ENCODE assay signal across 8 cellular contexts in the genomic region with DNA sequence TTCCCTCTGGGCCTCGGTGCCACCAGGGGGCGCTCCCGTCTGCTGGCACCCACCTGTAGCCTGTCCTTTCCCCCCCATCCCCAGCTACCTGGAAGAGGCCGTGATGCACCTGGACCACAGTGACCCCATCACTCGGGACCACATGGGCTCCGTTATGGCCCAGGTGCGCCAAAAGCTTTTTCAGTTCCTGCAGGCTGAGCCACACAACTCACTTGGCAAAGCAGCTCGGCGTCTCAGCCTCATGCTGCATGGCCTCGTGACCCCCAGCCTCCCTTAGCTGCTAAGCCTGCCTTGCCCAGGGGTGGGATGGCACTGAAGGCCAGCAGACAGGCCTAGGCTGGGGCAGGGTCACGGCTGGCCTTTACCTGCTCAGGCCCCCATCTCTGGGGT. TPM values are rescaled to one million over a fixed set of nuclear protein-coding genes. Genes with fewer than 3 reads are reported as not detected.
A peak's percentile ranks its signal among the peaks of the same experiment; 100 is the strongest.
DNase-seq lines count a peak whose midpoint lies in the region; ATAC-seq and TF ChIP-seq lines count a peak whose summit lies in the region.

No MANE protein-coding gene starts in this region.

- no peak overlapping the region for H4K5ac ChIP-seq in IMR-90 (ENCODE audit: low read depth, low read length)

- H3K9ac ChIP-seq in IMR-90 (ENCODE audit: low read depth, low read length): no peak overlapping the region

- dilution Hi-C loops in IMR-90 (cut with HindIII; ENCODE audit: low sequenced_read_pairs, unreplicated experiment): no loop called here

- H3K23ac ChIP-seq in IMR-90 (ENCODE audit: low read depth, low read length): no peak overlapping the region

- H3K27ac ChIP-seq in IMR-90 (ENCODE audit: insufficient read depth, low read length) (no peak overlapping the region), brain microvascular endothelial cell (no peak overlapping the region)

- TF ChIP-seq RAD21 in IMR-90 (IDR thresholded peaks at IDR 0.05; ENCODE audit: low read length): peak; percentile 74

- no peak for TF ChIP-seq POLR2A in IMR-90 (IDR thresholded peaks at IDR 0.05; ENCODE audit: low read depth, low read length)

- no peaks in the 10 kb centered on the region for H3K9me3 ChIP-seq in IMR-90 (ENCODE audit: control insufficient read depth, insufficient read depth, low read length)

- BruUV-seq in IMR-90 (replicated peaks; lab: Mats Ljungman, UMichigan): no TSS peak

- no peak overlapping the region for H2BK5ac ChIP-seq in IMR-90 (ENCODE audit: low read depth, low read length, poor library complexity, severe bottlenecking)

- H3K4me2 ChIP-seq in IMR-90 (ENCODE audit: low read depth, low read length): no peak overlapping the region

- TF ChIP-seq CTCF in IMR-90 (conservative IDR thresholded peaks at IDR 0.05; ENCODE audit: low read depth, low read length): peak; percentile 77
- TF ChIP-seq CTCF in WI38 (IDR thresholded peaks at IDR 0.05; ENCODE audit: low read depth, low read length): peak; percentile 85
- peak; percentile 92 for TF ChIP-seq CTCF in brain microvascular endothelial cell (IDR thresholded peaks at IDR 0.05; ENCODE audit: low read depth, low read length, missing control alignments)

- no peaks in the 10 kb centered on the region for H3K9me1 ChIP-seq in IMR-90 (ENCODE audit: insufficient read depth, low read length)

- ATAC-seq in IMR-90 (ENCODE audit: low read depth) (peak; percentile 30), left colon (peak; percentile 66), GM21529 (IDR thresholded peaks at IDR 0.05; ENCODE audit: unreplicated experiment) (no peak)

- no peak overlapping the region for H3K4ac ChIP-seq in IMR-90 (ENCODE audit: low read depth, low read length)

- peaks cover 0 to 5% of the 10 kb centered on the region in 2 experiments; a peak in 2 of 4 replicates for H3K79me1 ChIP-seq in IMR-90 (ENCODE audit: low read depth in 1 of 2, low read length in 2 of 2)

- peak overlapping the region; percentile 86 for H2AK9ac ChIP-seq in IMR-90 (replicated peaks; ENCODE audit: low read depth, low read length, poor library complexity)

- no peak overlapping the region for H3K14ac ChIP-seq in IMR-90 (replicated peaks; ENCODE audit: low read depth, low read length)

- H3K36me3 ChIP-seq in IMR-90 (ENCODE audit: control insufficient read depth, insufficient read depth, low read length): peaks cover 55% of the 10 kb centered on the region
- H3K36me3 ChIP-seq in brain microvascular endothelial cell (replicated peaks): peaks cover 61% of the 10 kb centered on the region

- no peak overlapping the region for H2AK5ac ChIP-seq in IMR-90 (ENCODE audit: low read depth, low read length)

- DNase-seq in COR-L47 (lab: John Stamatoyannopoulos, UW): peak; percentile 57
- DNase-seq in IMR-90: peak; percentile 26
- no peak for DNase-seq in brain microvascular endothelial cell
- peak; percentile 49 to 79 for DNase-seq in left colon
- DNase-seq in stimulated activated CD4-positive, alpha-beta T cell treated with anti-CD3 and anti-CD28 coated beads, TNF-alpha, amount 100 ng/mL, for 48 hours (ENCODE audit: low read depth in 3 of 3): peak; percentile 41 to 72 (median 56)
- DNase-seq in NCI-H1048 (lab: John Stamatoyannopoulos, UW): no peak

- intact Hi-C loops in IMR-90 (cut with micrococcal nuclease): loop anchor here (1.0 kb wide), 2 partner anchors 18 to 44 kb away; no protein-coding TSS in a partner anchor
- intact Hi-C loops in left colon (cut with DNase I, micrococcal nuclease): no loop called here

- H3K18ac ChIP-seq in IMR-90 (ENCODE audit: low read depth, low read length): no peak overlapping the region

- H2BK120ac ChIP-seq in IMR-90 (ENCODE audit: low read depth, low read length): no peak overlapping the region

- H4K20me1 ChIP-seq in IMR-90 (ENCODE audit: insufficient read depth, low read length): peaks cover 32% of the 10 kb centered on the region

- POLR2A ChIA-PET in IMR-90 (lab: Charles Lee; ENCODE audit: unreplicated experiment): no interaction called here

- in situ Hi-C loops in IMR-90 (cut with MboI; ENCODE audit: low sequenced_read_pairs): no loop called here
- in situ Hi-C loops in brain microvascular endothelial cell (cut with HindIII; ENCODE audit: low pct_ligation_motif_present, low sequenced_read_pairs): no loop called here

- H2BK15ac ChIP-seq in IMR-90 (ENCODE audit: low read depth, low read length): no peak overlapping the region

- peak overlapping the region; percentile 13 for H2AFZ ChIP-seq in IMR-90 (replicated peaks; ENCODE audit: low read length, poor library complexity)

- no peak overlapping the region for H2BK20ac ChIP-seq in IMR-90 (ENCODE audit: low read depth, low read length)

- H3K56ac ChIP-seq in IMR-90 (ENCODE audit: extremely low read depth, insufficient read depth, low read length): no peak overlapping the region

- H4K91ac ChIP-seq in IMR-90 (ENCODE audit: insufficient read depth, low read depth, low read length): no peak overlapping the region

- peaks cover 4% of the 10 kb centered on the region; the same call in 1 of the 2 replicates for H3K4me1 ChIP-seq in IMR-90 (ENCODE audit: control insufficient read depth, insufficient read depth, low read length)

- H3K4me3 ChIP-seq in IMR-90 (ENCODE audit: insufficient read depth, low read depth, low read length) (no peak overlapping the region), WI38 (ENCODE audit: low read depth, low read length) (no peak overlapping the region), brain microvascular endothelial cell (ENCODE audit: low read depth, low read length) (no peak overlapping the region)

- 68% methylated on average over 5 of the region's 11 CpGs; no CpG with 5 or more reads in 1 of the 2 experiments for WGBS in IMR-90 (ENCODE audit: extremely low coverage in 2 of 2, insufficient read length in 1 of 2), 2 experiments

- CTCF ChIA-PET in IMR-90 (lab: Yijun Ruan, JAX): interaction anchor here (0.6 to 1.9 kb wide), 9 partner anchors 8 to 67 kb away, joined by 3 to 14 read pairs (median 4); a partner anchor contains a TSS

- H4K8ac ChIP-seq in IMR-90 (ENCODE audit: low read depth in 2 of 2, low read length in 2 of 2): no peak overlapping the region

- H3K27me3 ChIP-seq in IMR-90 (ENCODE audit: control insufficient read depth, insufficient read depth, low read length) (no peaks in the 10 kb centered on the region), brain microvascular endothelial cell (replicated peaks) (no peaks in the 10 kb centered on the region)

TF ChIP-seq in IMR-90, 13 proteins besides CTCF, POLR2A, EP300 and RAD21:
- TF ChIP-seq CHD1 (IDR thresholded peaks at IDR 0.05; ENCODE audit: low read depth, low read length): no peak
- TF ChIP-seq RFX5 (IDR thresholded peaks at IDR 0.05; ENCODE audit: low read depth, low read length): no peak
- peak; percentile 79 for TF ChIP-seq SMC3 (IDR thresholded peaks at IDR 0.05; ENCODE audit: low read depth, low read length)

RNA-seq across cellular contexts. Expression of a gene that starts 0.8 kb away (rescaled TPM):
- not detected in 2 replicates for total RNA-seq in IMR-90 (2012; rRNA removed)
- polyA plus RNA-seq in IMR-90 (2012; rRNA removed): 0.27 and 0.32 TPM in 2 replicates
- 0.09 and 0.14 TPM in 2 replicates for polyA plus RNA-seq in IMR-90 (2012; cell fraction: cytosol; rRNA removed)
- 3.2 and 5.5 TPM in 2 replicates for polyA plus RNA-seq in IMR-90 (2012; cell fraction: nucleus; rRNA removed; ENCODE audit: low replicate concordance)
- under 1 TPM in 1 of 2 donors, not detected in 1; 0.67 TPM for total RNA-seq in left colon

RNA-seq across cellular contexts. Expression of a gene that starts 9.2 kb away (rescaled TPM):
- 10.3 and 11.5 TPM in 2 replicates for total RNA-seq in IMR-90 (2012; rRNA removed)
- polyA plus RNA-seq in IMR-90 (2012; rRNA removed): 26.5 and 26.7 TPM in 2 replicates
- polyA plus RNA-seq in IMR-90 (2012; cell fraction: cytosol; rRNA removed): 14.3 and 32.1 TPM in 2 replicates
- 18.0 and 37.0 TPM in 2 replicates for polyA plus RNA-seq in IMR-90 (2012; cell fraction: nucleus; rRNA removed; ENCODE audit: low replicate concordance)
- 10 to 100 TPM; 31.7 to 36.6 TPM for total RNA-seq in left colon

RNA-seq across cellular contexts. Expression of a gene that starts 11.0 kb away (rescaled TPM):
- total RNA-seq in IMR-90 (2012; rRNA removed): 33.2 and 34.2 TPM in 2 replicates
- 64.0 and 66.1 TPM in 2 replicates for polyA plus RNA-seq in IMR-90 (2012; rRNA removed)
- polyA plus RNA-seq in IMR-90 (2012; cell fraction: cytosol; rRNA removed): 30.7 and 38.1 TPM in 2 replicates
- 226 and 471 TPM in 2 replicates for polyA plus RNA-seq in IMR-90 (2012; cell fraction: nucleus; rRNA removed; ENCODE audit: low replicate concordance)
- 10 to 100 TPM; 54.2 to 76.8 TPM for total RNA-seq in left colon

RNA-seq across cellular contexts. Expression of a gene that starts 36.4 kb away (rescaled TPM):
- total RNA-seq in IMR-90 (2012; rRNA removed) (33.3 TPM in 2 replicates), left colon (10 to 100 TPM; 29.3 to 43.1 TPM)
- polyA plus RNA-seq in IMR-90 (2012; rRNA removed): 83.1 and 86.4 TPM in 2 replicates
- polyA plus RNA-seq in IMR-90 (2012; cell fraction: cytosol; rRNA removed): 42.5 and 48.8 TPM in 2 replicates
- polyA plus RNA-seq in IMR-90 (2012; cell fraction: nucleus; rRNA removed; ENCODE audit: low replicate concordance): 500 and 808 TPM in 2 replicates

RNA-seq across cellular contexts. Expression of a gene that starts 37.1 kb away (rescaled TPM):
- total RNA-seq in IMR-90 (2012; rRNA removed) (42.7 and 55.0 TPM in 2 replicates), left colon (10 to 100 TPM; 57.1 to 59.8 TPM)
- polyA plus RNA-seq in IMR-90 (2012; rRNA removed): 361 and 399 TPM in 2 replicates
- polyA plus RNA-seq in IMR-90 (2012; cell fraction: cytosol; rRNA removed): 92.1 and 120 TPM in 2 replicates
- 102 and 127 TPM in 2 replicates for polyA plus RNA-seq in IMR-90 (2012; cell fraction: nucleus; rRNA removed; ENCODE audit: low replicate concordance)

Comparison
In these comparisons a context has a peak if more than half of its experiments do, and no peak if none do; other contexts are left out.
1. DNase-seq: peak in COR-L47 (single experiment), IMR-90 (single experiment), left colon (2 of 2) and stimulated activated CD4-positive, alpha-beta T cell treated with anti-CD3 and anti-CD28 coated beads, TNF-alpha, amount 100 ng/mL, for 48 hours (3 of 3); none in brain microvascular endothelial cell (single experiment) and NCI-H1048 (single experiment).
2. Peak in every context shown above with its lines, with median percentiles within 50 percentile points of each other: CTCF ChIP-seq.